Comparison of ENCODE assay signal across 9 cellular contexts in the genomic region with DNA sequence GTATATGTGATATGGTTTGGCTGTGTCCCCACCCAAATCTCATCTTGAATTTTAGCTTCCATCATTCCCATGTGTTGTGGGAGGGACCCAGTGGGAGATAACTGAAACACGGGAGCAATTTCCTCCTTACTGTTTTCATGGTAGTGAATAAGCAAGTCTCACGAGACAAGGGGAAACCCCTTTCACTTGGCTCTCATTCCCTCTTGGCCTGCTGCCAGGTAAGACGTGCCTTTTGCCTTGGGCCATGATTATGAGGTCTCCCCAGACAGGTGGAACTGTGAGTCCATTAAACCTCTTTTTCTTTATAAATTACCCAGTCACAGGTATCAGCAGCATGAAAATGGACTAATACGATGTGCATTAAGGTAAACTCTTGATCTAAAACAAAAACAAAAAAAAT.
A peak's percentile ranks its signal among the peaks of the same experiment; 100 is the strongest.
DNase-seq lines count a peak whose midpoint lies in the region; ATAC-seq and TF ChIP-seq lines count a peak whose summit lies in the region.
"Had no signal": no experiment of that assay in that cellular context is flagged by ENCODE, and none has a peak within 500 bp of the region (broad histone marks: within the 10 kb centered on the region; RNA-seq: fewer than 3 reads in every experiment).

No MANE protein-coding gene starts in this region.

- no peaks in the 10 kb centered on the region for H3K9me3 Mint-ChIP-seq in activated CD4-positive, alpha-beta T cell treated with anti-CD3 and anti-CD28 coated beads, Interleukin-2, amount 10 ng/mL, durations not matched to agents 24 days and 14 days
- H3K9me3 Mint-ChIP-seq in brain = no peaks in the 10 kb centered on the region

- H3K4me1 Mint-ChIP-seq in activated CD4-positive, alpha-beta T cell treated with anti-CD3 and anti-CD28 coated beads, Interleukin-2, amount 10 ng/mL, durations not matched to agents 24 days and 14 days = peaks cover 32% of the 10 kb centered on the region
- H3K4me1 Mint-ChIP-seq in brain = peaks cover 29% of the 10 kb centered on the region

- H3K18ac ChIP-seq in trophoblast cell (ENCODE audit: low read length) = no peak overlapping the region

- H2AK5ac ChIP-seq in trophoblast cell (ENCODE audit: low read length) = no peak overlapping the region

- H3K36me3 Mint-ChIP-seq in activated CD4-positive, alpha-beta T cell treated with anti-CD3 and anti-CD28 coated beads, Interleukin-2, amount 10 ng/mL, durations not matched to agents 24 days and 14 days (ENCODE audit: low read depth) = peaks cover 49% of the 10 kb centered on the region
- H3K36me3 Mint-ChIP-seq in brain = no peaks in the 10 kb centered on the region

- no peak overlapping the region for H3K4ac ChIP-seq in trophoblast cell (ENCODE audit: low read depth, low read length)

- no peak overlapping the region for H3K23ac ChIP-seq in trophoblast cell (ENCODE audit: low read length)

- H3K4me1 ChIP-seq in trophoblast cell (ENCODE audit: control insufficient read depth in 1 of 2, insufficient read depth in 2 of 2, low read length in 2 of 2) = no peaks in the 10 kb centered on the region

- no peak overlapping the region for H3K4me2 ChIP-seq in trophoblast cell (ENCODE audit: low read length)

- H3K4me3 ChIP-seq in trophoblast cell (ENCODE audit: low read depth, low read length) = no peak overlapping the region

- no peak overlapping the region for H2BK12ac ChIP-seq in trophoblast cell (ENCODE audit: low read length)

- H3K79me2 ChIP-seq in trophoblast cell (ENCODE audit: control insufficient read depth, insufficient read depth, low read length, poor library complexity) = no peaks in the 10 kb centered on the region

- H2AFZ ChIP-seq in trophoblast cell (ENCODE audit: insufficient read depth, low read length, poor library complexity) = no peak overlapping the region

- H3K9ac ChIP-seq in trophoblast cell (ENCODE audit: low read length) = no peak overlapping the region

- H3K14ac ChIP-seq in trophoblast cell (ENCODE audit: low read length) = no peak overlapping the region

- H4K8ac ChIP-seq in trophoblast cell (ENCODE audit: low read depth, low read length) = no peak overlapping the region

- no peak overlapping the region for H2BK5ac ChIP-seq in trophoblast cell (ENCODE audit: low read depth, low read length, poor library complexity)

- no CpG with 5 or more reads among the region's 4 CpGs for WGBS in trophoblast cell (ENCODE audit: extremely low coverage, insufficient coverage, insufficient read length)

- no peak overlapping the region for H3K27ac ChIP-seq in trophoblast cell (ENCODE audit: low read depth, low read length)

- no peak for TF ChIP-seq CTCF in brain (conservative IDR thresholded peaks at IDR 0.05)

- H3K27me3 Mint-ChIP-seq in activated CD4-positive, alpha-beta T cell treated with anti-CD3 and anti-CD28 coated beads, Interleukin-2, amount 10 ng/mL, durations not matched to agents 24 days and 14 days = no peaks in the 10 kb centered on the region
- no peaks in the 10 kb centered on the region for H3K27me3 Mint-ChIP-seq in brain

- H3K27me3 ChIP-seq in trophoblast cell (ENCODE audit: insufficient read depth, low read length) = no peaks in the 10 kb centered on the region

- no peak overlapping the region for H2BK120ac ChIP-seq in trophoblast cell (ENCODE audit: insufficient read depth, low read length, poor library complexity)

- no peak overlapping the region for H3K4me3 Mint-ChIP-seq in activated CD4-positive, alpha-beta T cell treated with anti-CD3 and anti-CD28 coated beads, Interleukin-2, amount 10 ng/mL, durations not matched to agents 24 days and 14 days
- no peak overlapping the region for H3K4me3 Mint-ChIP-seq in brain

- no peaks in the 10 kb centered on the region for H3K9me3 ChIP-seq in trophoblast cell (ENCODE audit: insufficient read depth, low read depth, low read length)

- H3K79me1 ChIP-seq in trophoblast cell (ENCODE audit: low read length) = no peaks in the 10 kb centered on the region

- H3K27ac Mint-ChIP-seq in activated CD4-positive, alpha-beta T cell treated with anti-CD3 and anti-CD28 coated beads, Interleukin-2, amount 10 ng/mL, durations not matched to agents 24 days and 14 days = no peak overlapping the region
- peak overlapping the region in 3 of 5 experiments; percentile 2 to 84 (median 14) for H3K27ac Mint-ChIP-seq in brain

- ATAC-seq in HG03135 (IDR thresholded peaks at IDR 0.05; ENCODE audit: unreplicated experiment) = no peak

- no peak overlapping the region for H4K91ac ChIP-seq in trophoblast cell (ENCODE audit: low read depth, low read length)

- H3K36me3 ChIP-seq in trophoblast cell (ENCODE audit: control insufficient read depth in 1 of 2, insufficient read depth in 2 of 2, low read length in 2 of 2) = peaks cover 3 to 4% of the 10 kb centered on the region in 2 experiments

- intact Hi-C loops in activated CD4-positive, alpha-beta T cell treated with anti-CD3 and anti-CD28 coated beads, Interleukin-2, amount 10 ng/mL, durations not matched to agents 24 days and 14 days (cut with micrococcal nuclease) = no loop called here

- DNase-seq in activated CD4-positive, alpha-beta T cell treated with anti-CD3 and anti-CD28 coated beads for 24 hours (ENCODE audit: low read depth in 2 of 2) = peak; percentile 30 to 33
- no peak for DNase-seq in activated CD4-positive, alpha-beta T cell treated with anti-CD3 and anti-CD28 coated beads, Interleukin-2, amount 10 ng/mL, durations not matched to agents 24 days and 14 days
- DNase-seq in NCI-H1105 treated with DMSO at 0.1 percent for 48 hours (lab: John Stamatoyannopoulos, UW) (peak; percentile 29), trophoblast cell (no peak), SKM-1 (lab: John Stamatoyannopoulos, UW; ENCODE audit: unreplicated experiment) (no peak)
- peak; percentile 50 to 61 for DNase-seq in stimulated activated CD4-positive, alpha-beta T cell treated with anti-CD3 and anti-CD28 coated beads, Interleukin-2, amount 100 ng/mL, for 24 hours
- DNase-seq: SHP77 treated with DMSO at 0.1 percent for 48 hours had no signal

- H4K12ac ChIP-seq in trophoblast cell (ENCODE audit: low read depth, low read length) = no peak overlapping the region

Comparison
In these comparisons a context has a peak if more than half of its experiments do, and no peak if none do; other contexts are left out.
1. DNase-seq: peak in activated CD4-positive, alpha-beta T cell treated with anti-CD3 and anti-CD28 coated beads for 24 hours (2 of 2), NCI-H1105 treated with DMSO at 0.1 percent for 48 hours (single experiment) and stimulated activated CD4-positive, alpha-beta T cell treated with anti-CD3 and anti-CD28 coated beads, Interleukin-2, amount 100 ng/mL, for 24 hours (2 of 2); none in activated CD4-positive, alpha-beta T cell treated with anti-CD3 and anti-CD28 coated beads, Interleukin-2, amount 10 ng/mL, durations not matched to agents 24 days and 14 days (single experiment), trophoblast cell (0 of 2) and SKM-1 (single experiment).